Comparison of ENCODE assay signal across 15 cellular contexts in the genomic region with DNA sequence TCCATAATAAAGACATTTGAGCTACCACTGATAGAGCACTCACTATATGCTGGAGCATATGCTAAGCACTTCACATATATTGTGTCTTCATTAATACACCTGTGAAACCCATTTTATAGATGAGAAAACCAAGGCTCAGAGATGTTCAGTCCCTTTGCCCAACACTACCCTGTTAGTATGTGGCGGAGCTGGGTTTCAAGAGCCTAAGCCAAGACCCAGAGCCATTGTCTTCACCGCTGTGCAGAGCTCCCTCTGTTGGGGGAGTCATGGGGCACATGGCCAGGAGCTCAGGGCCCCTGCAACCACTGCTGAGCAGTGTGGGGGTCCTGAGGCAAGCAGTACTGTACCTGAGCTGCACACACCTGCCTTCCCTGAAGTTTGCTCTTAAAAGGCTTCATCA. TPM values are rescaled to one million over a fixed set of nuclear protein-coding genes. Genes with fewer than 3 reads are reported as not detected.
DNase-seq lines count a peak whose midpoint lies in the region; ATAC-seq and TF ChIP-seq lines count a peak whose summit lies in the region.
"Had no signal": no experiment of that assay in that cellular context is flagged by ENCODE, and none has a peak within 500 bp of the region (broad histone marks: within the 10 kb centered on the region; RNA-seq: fewer than 3 reads in every experiment).

No MANE protein-coding gene starts in this region.

- CTCF ChIA-PET in IMR-90 (lab: Yijun Ruan, JAX): interaction anchor here (0.6 kb wide), 2 partner anchors 12 to 447 kb away, joined by 3 read pairs; no protein-coding TSS in a partner anchor
- CTCF ChIA-PET in WTC11 (lab: Charles Lee): interaction anchor here (0.6 to 1.9 kb wide), 11 partner anchors 9 to 147 kb away, joined by 3 to 14 read pairs (median 3); no protein-coding TSS in a partner anchor

- WGBS in IMR-90 (ENCODE audit: extremely low coverage in 2 of 2, insufficient read length in 1 of 2), 2 experiments: no CpG with 5 or more reads among the region's 2 CpGs

- peak overlapping the region; percentile 13; the same call in 1 of the 2 replicates for H3K4ac ChIP-seq in IMR-90 (ENCODE audit: low read depth, low read length)

- H3K4me3 Mint-ChIP-seq in WTC11 (no peak overlapping the region), neural progenitor cell (no peak overlapping the region)
- H3K4me3 Mint-ChIP-seq in activated T-cell treated with anti-CD3 and anti-CD28 coated beads, Interleukin-2, amount 50 U/mL, for 4 hours: no peak overlapping the region
- H3K4me3 Mint-ChIP-seq: B cell; CD8-positive, alpha-beta T cell had no signal

- intact Hi-C loops in IMR-90 (cut with micrococcal nuclease): no loop called here

- H2AFZ ChIP-seq in IMR-90 (replicated peaks; ENCODE audit: low read length, poor library complexity) (no peak overlapping the region), neural progenitor cell (replicated peaks) (no peak overlapping the region)

- DNase-seq in GM13977 (ENCODE audit: low spot score): no peak
- no peak for DNase-seq in IMR-90
- DNase-seq in WTC11 (ENCODE audit: low spot score): no peak
- no peak for DNase-seq in neural progenitor cell (ENCODE audit: low spot score)
- no peak for DNase-seq in activated naive CD4-positive, alpha-beta T cell (lab: John Stamatoyannopoulos, UW)
- DNase-seq in cortex of kidney (lab: John Stamatoyannopoulos, UW): no peak
- no peak for DNase-seq in activated T-cell treated with anti-CD3 and anti-CD28 coated beads, Interleukin-2, amount 50 U/mL, for 4 hours
- DNase-seq: CD8-positive, alpha-beta T cell; KG1; MG63; NCI-H1105; NCI-H187; NCI-H446 had no signal

- H3K36me3 ChIP-seq in IMR-90 (ENCODE audit: control insufficient read depth, insufficient read depth, low read length) (peaks cover 28% of the 10 kb centered on the region), neural progenitor cell (no peaks in the 10 kb centered on the region)

- H4K91ac ChIP-seq in IMR-90 (ENCODE audit: insufficient read depth, low read depth, low read length): peak overlapping the region; percentile 93

- H3K27ac ChIP-seq in IMR-90 (ENCODE audit: insufficient read depth, low read length) (no peak overlapping the region), neural progenitor cell (no peak overlapping the region)
- H3K27ac ChIP-seq: SJSA1 had no signal

- in situ Hi-C loops in GM13977 (cut with MboI; ENCODE audit: low pct_unique_long_range_greater_than_20kb, low sequenced_read_pairs, unreplicated experiment): no loop called here
- in situ Hi-C loops in IMR-90 (cut with MboI; ENCODE audit: low sequenced_read_pairs): no loop called here

- H3K79me1 ChIP-seq in IMR-90 (ENCODE audit: low read depth in 1 of 2, low read length in 2 of 2): peaks cover 72 to 94% of the 10 kb centered on the region in 2 experiments

- H3K4me3 ChIP-seq in IMR-90 (ENCODE audit: insufficient read depth, low read depth, low read length) (no peak overlapping the region), neural progenitor cell (no peak overlapping the region)
- H3K4me3 ChIP-seq: MG63, SJSA1 had no signal

- no peaks in the 10 kb centered on the region for H3K27me3 ChIP-seq in IMR-90 (ENCODE audit: control insufficient read depth, insufficient read depth, low read length)
- H3K27me3 ChIP-seq in neural progenitor cell: no peaks in the 10 kb centered on the region
- H3K27me3 ChIP-seq: MG63, SJSA1 had no signal

- H3F3A ChIP-seq in neural progenitor cell (ENCODE audit: low read depth): no peaks in the 10 kb centered on the region

- no peak overlapping the region for H3K14ac ChIP-seq in IMR-90 (replicated peaks; ENCODE audit: low read depth, low read length)

- no peak overlapping the region for H2BK15ac ChIP-seq in IMR-90 (ENCODE audit: low read depth, low read length)

- TF ChIP-seq RAD21 in IMR-90 (IDR thresholded peaks at IDR 0.05; ENCODE audit: low read length): no peak

- H3K27ac Mint-ChIP-seq in WTC11: no peak overlapping the region
- H3K27ac Mint-ChIP-seq in neural progenitor cell: no peak overlapping the region
- H3K27ac Mint-ChIP-seq: B cell; CD8-positive, alpha-beta T cell had no signal

- H3K4me1 Mint-ChIP-seq in WTC11 (peaks cover 36% of the 10 kb centered on the region), neural progenitor cell (peaks cover 50% of the 10 kb centered on the region)
- H3K4me1 Mint-ChIP-seq in activated T-cell treated with anti-CD3 and anti-CD28 coated beads, Interleukin-2, amount 50 U/mL, for 4 hours (ENCODE audit: low read depth): no peaks in the 10 kb centered on the region
- H3K4me1 Mint-ChIP-seq: B cell had no signal

- peaks cover 62% of the 10 kb centered on the region for H3K4me1 ChIP-seq in IMR-90 (ENCODE audit: control insufficient read depth, insufficient read depth, low read length)
- H3K4me1 ChIP-seq in neural progenitor cell: peaks cover 26% of the 10 kb centered on the region

- no peaks in the 10 kb centered on the region for H3K9me3 Mint-ChIP-seq in WTC11
- H3K9me3 Mint-ChIP-seq in neural progenitor cell: no peaks in the 10 kb centered on the region
- no peaks in the 10 kb centered on the region for H3K9me3 Mint-ChIP-seq in activated T-cell treated with anti-CD3 and anti-CD28 coated beads, Interleukin-2, amount 50 U/mL, for 4 hours
- H3K9me3 Mint-ChIP-seq: CD8-positive, alpha-beta T cell had no signal

- H3K9me3 ChIP-seq in IMR-90 (ENCODE audit: control insufficient read depth, insufficient read depth, low read length) (no peaks in the 10 kb centered on the region), neural progenitor cell (ENCODE audit: low read depth) (no peaks in the 10 kb centered on the region)
- H3K9me3 ChIP-seq: MG63, SJSA1 had no signal

- 0 out of 2 replicates have a peak, but pooled peaks cover 3% of the 10 kb centered on the region for H3K36me3 Mint-ChIP-seq in WTC11
- H3K36me3 Mint-ChIP-seq in neural progenitor cell: peaks cover 1% of the 10 kb centered on the region
- H3K36me3 Mint-ChIP-seq in activated T-cell treated with anti-CD3 and anti-CD28 coated beads, Interleukin-2, amount 50 U/mL, for 4 hours (ENCODE audit: insufficient read depth): no peaks in the 10 kb centered on the region
- H3K36me3 Mint-ChIP-seq: CD8-positive, alpha-beta T cell had no signal

- H3K23ac ChIP-seq in IMR-90 (ENCODE audit: low read depth, low read length): no peak overlapping the region

- H3K27me3 Mint-ChIP-seq in WTC11 (ENCODE audit: low read depth) (no peaks in the 10 kb centered on the region), neural progenitor cell (ENCODE audit: insufficient read depth, low read depth) (no peaks in the 10 kb centered on the region)
- peaks cover 3% of the 10 kb centered on the region for H3K27me3 Mint-ChIP-seq in activated T-cell treated with anti-CD3 and anti-CD28 coated beads, Interleukin-2, amount 50 U/mL, for 4 hours (ENCODE audit: low read depth)

- no peak overlapping the region for H2BK5ac ChIP-seq in IMR-90 (ENCODE audit: low read depth, low read length, poor library complexity, severe bottlenecking)

- H3K9ac ChIP-seq in IMR-90 (ENCODE audit: low read depth, low read length) (no peak overlapping the region), neural progenitor cell (no peak overlapping the region)

- H3K56ac ChIP-seq in IMR-90 (ENCODE audit: extremely low read depth, insufficient read depth, low read length): no peak overlapping the region

- H3K18ac ChIP-seq in IMR-90 (ENCODE audit: low read depth, low read length): no peak overlapping the region

- H2AK5ac ChIP-seq in IMR-90 (ENCODE audit: low read depth, low read length): no peak overlapping the region; the same call in 1 of the 2 replicates

- H3K4me2 ChIP-seq in IMR-90 (ENCODE audit: low read depth, low read length) (no peak overlapping the region), neural progenitor cell (no peak overlapping the region)

- H3K9me1 ChIP-seq in IMR-90 (ENCODE audit: insufficient read depth, low read length): peaks cover 64% of the 10 kb centered on the region

- POLR2A ChIA-PET in IMR-90 (lab: Charles Lee; ENCODE audit: unreplicated experiment) (no interaction called here), WTC11 (lab: Charles Lee) (no interaction called here)

- no peak for TF ChIP-seq POLR2A in IMR-90 (IDR thresholded peaks at IDR 0.05; ENCODE audit: low read depth, low read length)

- H4K8ac ChIP-seq in IMR-90 (ENCODE audit: low read depth in 2 of 2, low read length in 2 of 2): no peak overlapping the region

- no peak overlapping the region for H4K5ac ChIP-seq in IMR-90 (ENCODE audit: low read depth, low read length)

- no peaks in the 10 kb centered on the region for H3K79me2 ChIP-seq in neural progenitor cell (ENCODE audit: low read depth)

- BruUV-seq in IMR-90 (replicated peaks; lab: Mats Ljungman, UMichigan): no TSS peak

- H4K20me1 ChIP-seq in IMR-90 (ENCODE audit: insufficient read depth, low read length): peaks cover 17% of the 10 kb centered on the region; the same call in 1 of the 2 replicates
- H4K20me1 ChIP-seq in neural progenitor cell (ENCODE audit: low read depth): no peaks in the 10 kb centered on the region

- H2BK20ac ChIP-seq in IMR-90 (ENCODE audit: low read depth, low read length): no peak overlapping the region

- no peak overlapping the region for H2BK120ac ChIP-seq in IMR-90 (ENCODE audit: low read depth, low read length)

- ATAC-seq in IMR-90 (ENCODE audit: low read depth) (no peak), WTC11 (peak; percentile 41)
- no peak for ATAC-seq in activated T-cell treated with anti-CD3 and anti-CD28 coated beads, Interleukin-2, amount 50 U/mL, for 4 hours
- ATAC-seq: CD8-positive, alpha-beta T cell had no signal

- dilution Hi-C loops in IMR-90 (cut with HindIII; ENCODE audit: low sequenced_read_pairs, unreplicated experiment): loop anchor here (25.0 kb wide), 1 partner anchor 121 kb away; the partner anchor contains the start of gene SHB

- H2AK9ac ChIP-seq in IMR-90 (replicated peaks; ENCODE audit: low read depth, low read length, poor library complexity): no peak overlapping the region

- TF ChIP-seq CTCF in GM13977 (IDR thresholded peaks at IDR 0.05; ENCODE audit: extremely low read depth, insufficient read depth, missing control alignments) (peak; percentile 23), IMR-90 (conservative IDR thresholded peaks at IDR 0.05; ENCODE audit: low read depth, low read length) (no peak), WTC11 (IDR thresholded peaks at IDR 0.05) (no peak), neural progenitor cell (IDR thresholded peaks at IDR 0.05) (peak; percentile 13)

TF ChIP-seq in IMR-90, 13 proteins besides CTCF, POLR2A, EP300 and RAD21 (continues in another document):
- no peak for TF ChIP-seq RCOR1 (IDR thresholded peaks at IDR 0.05; ENCODE audit: insufficient replicate concordance, low read length)

TF ChIP-seq in WTC11, 78 proteins besides CTCF, POLR2A, EP300 and RAD21 (continues in another document):
- no peak for TF ChIP-seq GABPB1 (CRISPR knock-in tag; IDR thresholded peaks at IDR 0.05)

RNA-seq across cellular contexts. Expression of gene SLC25A51, which starts 37.3 kb away (rescaled TPM):
- 63.0 and 81.6 TPM in 2 replicates for total RNA-seq in IMR-90 (2012; rRNA removed)
- polyA plus RNA-seq in IMR-90 (2012; rRNA removed): 10.6 and 14.1 TPM in 2 replicates
- polyA plus RNA-seq in IMR-90 (2012; cell fraction: cytosol; rRNA removed): 8.0 and 8.1 TPM in 2 replicates
- 4.5 and 18.3 TPM in 2 replicates for polyA plus RNA-seq in IMR-90 (2012; cell fraction: nucleus; rRNA removed; ENCODE audit: low replicate concordance)
- 15.0 to 16.2 TPM (median 15.4 TPM) in 3 replicates for total RNA-seq in WTC11 (2021)
- 22.6 and 24.6 TPM in 2 replicates for total RNA-seq in neural progenitor cell (ENCODE audit: low replicate concordance)
- 10 to 100 TPM; 36.7 to 38.1 (median 37.7) TPM for total RNA-seq in activated T-cell treated with anti-CD3 and anti-CD28 coated beads, Interleukin-2, amount 50 U/mL, for 4 hours

Comparison
In these comparisons a context has a peak if more than half of its experiments do, and no peak if none do; other contexts are left out.
1. CTCF ChIP-seq: peak in GM13977 (single experiment) and neural progenitor cell (single experiment); none in IMR-90 (single experiment) and WTC11 (single experiment).